In the genomic region with DNA sequence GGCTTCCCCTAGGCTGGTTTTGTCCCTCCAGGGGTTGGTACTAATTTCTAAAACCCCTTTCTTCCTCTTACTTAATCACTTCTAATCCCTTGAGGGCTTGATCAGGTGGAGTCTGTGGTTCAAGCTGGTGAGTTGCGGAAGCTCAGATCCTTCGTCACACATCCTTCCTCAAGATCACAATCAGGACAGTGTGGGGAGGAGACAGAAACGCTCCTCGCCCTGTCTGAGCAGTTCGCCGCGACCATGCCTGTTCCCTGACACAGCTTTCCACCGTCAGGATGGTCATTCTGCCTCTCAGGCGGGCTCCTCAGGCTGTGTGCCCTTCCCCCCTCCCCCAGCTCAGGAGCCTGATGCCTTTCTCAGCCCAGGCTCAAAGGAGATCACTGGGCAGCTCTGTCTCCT, we compare ENCODE assay signal across 10 cellular contexts. TPM values are rescaled to one million over a fixed set of nuclear protein-coding genes. Genes with fewer than 3 reads are reported as not detected.
DNase-seq lines count a peak whose midpoint lies in the region; ATAC-seq and TF ChIP-seq lines count a peak whose summit lies in the region.
"Had no signal": no experiment of that assay in that cellular context is flagged by ENCODE, and none has a peak within 500 bp of the region (broad histone marks: within the 10 kb centered on the region; RNA-seq: fewer than 3 reads in every experiment).

No MANE protein-coding gene starts in this region.

- CTCF ChIA-PET in Caco-2 (lab: Charles Lee) = interaction anchor here (1.2 kb wide), 1 partner anchor 165 kb away, joined by 3 read pairs; no protein-coding TSS in a partner anchor

- no peaks in the 10 kb centered on the region for H3K27me3 ChIP-seq in Caco-2 (replicated peaks; ENCODE audit: control insufficient read depth, insufficient read depth, low read length)

- POLR2A ChIA-PET in Caco-2 (lab: Charles Lee) = no interaction called here

- ATAC-seq in HG03108 (IDR thresholded peaks at IDR 0.05; ENCODE audit: unreplicated experiment) = peak; percentile 90
- peak; percentile 69 for ATAC-seq in esophagus mucosa
- ATAC-seq: A549 had no signal

- no peak for TF ChIP-seq CTCF in Caco-2 (IDR thresholded peaks at IDR 0.05; ENCODE audit: insufficient read depth in 1 of 2, low read depth in 1 of 2, low read length in 1 of 2, severe bottlenecking in 1 of 2, unreplicated experiment in 1 of 2)

- H3K4me1 Mint-ChIP-seq in T-helper 2 cell treated with Interferon-gamma antibody and Interleukin-4, amounts not matched to agents 5 μg/mL and 100 μg/mL, for 36 hours (ENCODE audit: low read depth) = peaks cover 27% of the 10 kb centered on the region
- H3K4me1 Mint-ChIP-seq in Caco-2 (ENCODE audit: low read depth, unreplicated experiment) = no peaks in the 10 kb centered on the region

- H3K4me1 ChIP-seq in Caco-2 = no peaks in the 10 kb centered on the region

- peak overlapping the region; percentile 49 for H3K27ac Mint-ChIP-seq in T-helper 2 cell treated with Interferon-gamma antibody and Interleukin-4, amounts not matched to agents 5 μg/mL and 100 μg/mL, for 36 hours
- no peak overlapping the region for H3K27ac Mint-ChIP-seq in Caco-2 (ENCODE audit: unreplicated experiment)

- H3K27me3 Mint-ChIP-seq in T-helper 2 cell treated with Interferon-gamma antibody and Interleukin-4, amounts not matched to agents 5 μg/mL and 100 μg/mL, for 36 hours (ENCODE audit: low read depth) = peaks cover 55% of the 10 kb centered on the region
- H3K27me3 Mint-ChIP-seq in Caco-2 (ENCODE audit: insufficient read depth, unreplicated experiment) = no peaks in the 10 kb centered on the region

- no peaks in the 10 kb centered on the region for H3K36me3 Mint-ChIP-seq in T-helper 2 cell treated with Interferon-gamma antibody and Interleukin-4, amounts not matched to agents 5 μg/mL and 100 μg/mL, for 36 hours (ENCODE audit: low read depth)
- no peaks in the 10 kb centered on the region for H3K36me3 Mint-ChIP-seq in Caco-2 (ENCODE audit: insufficient read depth, unreplicated experiment)

- H3K9me3 ChIP-seq in Caco-2 = no peaks in the 10 kb centered on the region
- H3K9me3 ChIP-seq: A549 had no signal

- peak overlapping the region; percentile 76 for H3K4me3 Mint-ChIP-seq in T-helper 2 cell treated with Interferon-gamma antibody and Interleukin-4, amounts not matched to agents 5 μg/mL and 100 μg/mL, for 36 hours
- no peak overlapping the region for H3K4me3 Mint-ChIP-seq in Caco-2 (ENCODE audit: unreplicated experiment)

- intact Hi-C loops in Caco-2 (cut with micrococcal nuclease; ENCODE audit: unreplicated experiment) = no loop called here

- H3K4me3 ChIP-seq in Caco-2 (ENCODE audit: low read depth, low read length) = no peak overlapping the region
- H3K4me3 ChIP-seq: A549 had no signal

- no peaks in the 10 kb centered on the region for H3K9me3 Mint-ChIP-seq in T-helper 2 cell treated with Interferon-gamma antibody and Interleukin-4, amounts not matched to agents 5 μg/mL and 100 μg/mL, for 36 hours
- H3K9me3 Mint-ChIP-seq in Caco-2 (ENCODE audit: unreplicated experiment) = no peaks in the 10 kb centered on the region

- DNase-seq in activated CD8-positive, alpha-beta memory T cell treated with anti-CD3 and anti-CD28 coated beads for 1 hour (ENCODE audit: extremely low read depth in 1 of 2, low read depth in 1 of 2) = peak; percentile 9 to 10
- no peak for DNase-seq in activated CD8-positive, alpha-beta memory T cell treated with anti-CD3 and anti-CD28 coated beads, Interleukin-2, amount 50 U/mL, for 4 hours
- DNase-seq in T-helper 2 cell treated with Interferon-gamma antibody and Interleukin-4, amounts not matched to agents 5 μg/mL and 100 μg/mL, for 36 hours (ENCODE audit: low spot score) = peak; percentile 60
- DNase-seq in hypothalamus (lab: John Stamatoyannopoulos, UW) = no peak
- DNase-seq in Caco-2 = no peak
- no peak for DNase-seq in cerebellum (ENCODE audit: low spot score)

- BruUV-seq in Caco-2 (replicated peaks; lab: Mats Ljungman, UMichigan) = no TSS peak

- no peaks in the 10 kb centered on the region; the same call in 1 of the 2 replicates for H3K36me3 ChIP-seq in Caco-2 (ENCODE audit: control insufficient read depth, insufficient read depth, low read length)

RNA-seq across cellular contexts. Expression of gene CPLX2, which starts 24.3 kb away (rescaled TPM):
- total RNA-seq in esophagus mucosa = not detected
- not detected in 2 replicates for total RNA-seq in Caco-2 (2022)
- 207 TPM for total RNA-seq in cerebellum
- total RNA-seq: T-helper 2 cell treated with Interferon-gamma antibody and Interleukin-4, amounts not matched to agents 100 ng/mL and 5 ng/mL, for 36 hours had no signal

Comparison
In these comparisons a context has a peak if more than half of its experiments do, and no peak if none do; other contexts are left out.
1. DNase-seq: peak in activated CD8-positive, alpha-beta memory T cell treated with anti-CD3 and anti-CD28 coated beads for 1 hour (2 of 2) and T-helper 2 cell treated with Interferon-gamma antibody and Interleukin-4, amounts not matched to agents 5 μg/mL and 100 μg/mL, for 36 hours (single experiment); none in activated CD8-positive, alpha-beta memory T cell treated with anti-CD3 and anti-CD28 coated beads, Interleukin-2, amount 50 U/mL, for 4 hours (single experiment), hypothalamus (0 of 51), Caco-2 (0 of 2) and cerebellum (single experiment).
2. RNA of gene CPLX2, which starts 24.3 kb away (total RNA-seq): 207 TPM in cerebellum (single experiment); not detected in Caco-2 and not detected in esophagus mucosa (single experiment); every median in the first group is over 100 times any median in the second.